ENCODE assay signal across 10 cellular contexts in genomic region chr1:205920159-205920558, GRCh38. TPM values are rescaled to one million over a fixed set of nuclear protein-coding genes. Genes with fewer than 3 reads are reported as not detected.
A peak's percentile ranks its signal among the peaks of the same experiment; 100 is the strongest.
DNase-seq lines count a peak whose midpoint lies in the region; ATAC-seq, FAIRE-seq and TF ChIP-seq lines count a peak whose summit lies in the region.
"Had no signal": no experiment of that assay in that cellular context is flagged by ENCODE, and none has a peak within 500 bp of the region (broad histone marks: within the 10 kb centered on the region; RNA-seq: fewer than 3 reads in every experiment).

No MANE protein-coding gene starts in this region.

- FAIRE-seq in H54 (lab: Jason Lieb, UNC), result no peak

- H3K36me3 Mint-ChIP-seq in activated CD8-positive, alpha-beta memory T cell treated with anti-CD3 and anti-CD28 coated beads, Interleukin-2, amount 10 ng/mL, durations not matched to agents 7 days and 5 days, result no peaks in the 10 kb centered on the region

- no peaks in the 10 kb centered on the region for H3K9me3 ChIP-seq in lower lobe of right lung

- TF ChIP-seq CTCF in lower lobe of right lung (IDR thresholded peaks at IDR 0.05), result no peak

- H3K4me1 Mint-ChIP-seq in activated CD8-positive, alpha-beta memory T cell treated with anti-CD3 and anti-CD28 coated beads, Interleukin-2, amount 10 ng/mL, durations not matched to agents 7 days and 5 days, result peaks cover 5% of the 10 kb centered on the region

- H3K27me3 Mint-ChIP-seq in activated CD8-positive, alpha-beta memory T cell treated with anti-CD3 and anti-CD28 coated beads, Interleukin-2, amount 10 ng/mL, durations not matched to agents 7 days and 5 days, result no peaks in the 10 kb centered on the region

- no peaks in the 10 kb centered on the region for H3K9me3 Mint-ChIP-seq in activated CD8-positive, alpha-beta memory T cell treated with anti-CD3 and anti-CD28 coated beads, Interleukin-2, amount 10 ng/mL, durations not matched to agents 7 days and 5 days (ENCODE audit: low read depth)
- H3K9me3 Mint-ChIP-seq: activated naive CD8-positive, alpha-beta T cell treated with anti-CD3 and anti-CD28 coated beads, Interleukin-2, amount 50 U/mL, for 24 hours had no signal

- H3K4me1 ChIP-seq in lower lobe of right lung, result peaks cover 16% of the 10 kb centered on the region

- no peaks in the 10 kb centered on the region for H3K27me3 ChIP-seq in lower lobe of right lung (ENCODE audit: low read depth)

- no peak for TF ChIP-seq POLR2A in H54 (IDR thresholded peaks at IDR 0.05; ENCODE audit: low read depth, low read length)

- ATAC-seq in activated CD8-positive, alpha-beta memory T cell treated with anti-CD3 and anti-CD28 coated beads, Interleukin-2, amount 10 ng/mL, durations not matched to agents 7 days and 5 days, result no peak
- ATAC-seq in lower lobe of right lung (peak; percentile 83 to 91), HG02938 (IDR thresholded peaks at IDR 0.05; ENCODE audit: unreplicated experiment) (no peak), HG03469 (IDR thresholded peaks at IDR 0.05; ENCODE audit: unreplicated experiment) (no peak)
- ATAC-seq: activated naive CD8-positive, alpha-beta T cell treated with anti-CD3 and anti-CD28 coated beads, Interleukin-2, amount 50 U/mL, for 24 hours had no signal

- H3K27ac ChIP-seq in lower lobe of right lung, result peak overlapping the region; percentile 62

- CTCF ChIA-PET in activated CD8-positive, alpha-beta memory T cell treated with anti-CD3 and anti-CD28 coated beads, Interleukin-2, amount 10 ng/mL, durations not matched to agents 7 days and 5 days (lab: Charles Lee), result interaction anchor here (1.3 to 11.1 kb wide), 7 partner anchors 18 to 261 kb away, joined by 4 to 129 read pairs (median 11); no protein-coding TSS in a partner anchor

- H3K4me3 Mint-ChIP-seq in activated CD8-positive, alpha-beta memory T cell treated with anti-CD3 and anti-CD28 coated beads, Interleukin-2, amount 10 ng/mL, durations not matched to agents 7 days and 5 days, result no peak overlapping the region
- H3K4me3 Mint-ChIP-seq: activated naive CD8-positive, alpha-beta T cell treated with anti-CD3 and anti-CD28 coated beads, Interleukin-2, amount 50 U/mL, for 24 hours had no signal

- DNase-seq in activated CD8-positive, alpha-beta memory T cell treated with anti-CD3 and anti-CD28 coated beads, Interleukin-2, amount 50 U/mL, for 48 hours, result peak; percentile 36
- no peak for DNase-seq in activated CD8-positive, alpha-beta memory T cell treated with anti-CD3 and anti-CD28 coated beads, Interleukin-2, amount 10 ng/mL, durations not matched to agents 7 days and 5 days
- DNase-seq in cerebellum (ENCODE audit: low spot score), result peak; percentile 21
- DNase-seq in lower lobe of right lung, result peak; percentile 83
- DNase-seq in NAMALWA (ENCODE audit: low spot score), result no peak
- no peak for DNase-seq in H54 (ENCODE audit: insufficient read length, low spot score)
- DNase-seq: activated naive CD8-positive, alpha-beta T cell treated with anti-CD3 and anti-CD28 coated beads, Interleukin-2, amount 50 U/mL, for 24 hours had no signal

- H3K27ac Mint-ChIP-seq in activated CD8-positive, alpha-beta memory T cell treated with anti-CD3 and anti-CD28 coated beads, Interleukin-2, amount 10 ng/mL, durations not matched to agents 7 days and 5 days, result no peak overlapping the region
- H3K27ac Mint-ChIP-seq: activated naive CD8-positive, alpha-beta T cell treated with anti-CD3 and anti-CD28 coated beads, Interleukin-2, amount 50 U/mL, for 24 hours had no signal

- intact Hi-C loops in lower lobe of right lung (cut with DNase I), result no loop called here

- H3K4me3 ChIP-seq in lower lobe of right lung, result no peak overlapping the region

- no peaks in the 10 kb centered on the region for H3K36me3 ChIP-seq in lower lobe of right lung

RNA-seq across cellular contexts. Expression of gene SLC26A9, which starts 23.1 kb away (rescaled TPM):
- not detected for total RNA-seq in activated CD8-positive, alpha-beta memory T cell treated with anti-CD3 and anti-CD28 coated beads, Interleukin-2, amount 10 ng/mL, durations not matched to agents 7 days and 5 days
- not detected for total RNA-seq in cerebellum
- total RNA-seq in lower lobe of right lung, result 18.2 TPM
- total RNA-seq: urinary bladder had no signal

Comparison
In these comparisons a context has a peak if more than half of its experiments do, and no peak if none do; other contexts are left out.
1. DNase-seq: peak in activated CD8-positive, alpha-beta memory T cell treated with anti-CD3 and anti-CD28 coated beads, Interleukin-2, amount 50 U/mL, for 48 hours (single experiment), cerebellum (single experiment) and lower lobe of right lung (single experiment); none in activated CD8-positive, alpha-beta memory T cell treated with anti-CD3 and anti-CD28 coated beads, Interleukin-2, amount 10 ng/mL, durations not matched to agents 7 days and 5 days (single experiment), NAMALWA (single experiment) and H54 (single experiment).
2. ATAC-seq: peak in lower lobe of right lung (2 of 2); none in activated CD8-positive, alpha-beta memory T cell treated with anti-CD3 and anti-CD28 coated beads, Interleukin-2, amount 10 ng/mL, durations not matched to agents 7 days and 5 days (single experiment), HG02938 (single experiment) and HG03469 (single experiment).
3. RNA of gene SLC26A9, which starts 23.1 kb away (total RNA-seq): 18.2 TPM in lower lobe of right lung (single experiment); not detected in activated CD8-positive, alpha-beta memory T cell treated with anti-CD3 and anti-CD28 coated beads, Interleukin-2, amount 10 ng/mL, durations not matched to agents 7 days and 5 days and not detected in cerebellum (single experiment); every median in the first group is over 10 times any median in the second.